Comparison of ENCODE assay signal across 8 cellular contexts in the genomic region with DNA sequence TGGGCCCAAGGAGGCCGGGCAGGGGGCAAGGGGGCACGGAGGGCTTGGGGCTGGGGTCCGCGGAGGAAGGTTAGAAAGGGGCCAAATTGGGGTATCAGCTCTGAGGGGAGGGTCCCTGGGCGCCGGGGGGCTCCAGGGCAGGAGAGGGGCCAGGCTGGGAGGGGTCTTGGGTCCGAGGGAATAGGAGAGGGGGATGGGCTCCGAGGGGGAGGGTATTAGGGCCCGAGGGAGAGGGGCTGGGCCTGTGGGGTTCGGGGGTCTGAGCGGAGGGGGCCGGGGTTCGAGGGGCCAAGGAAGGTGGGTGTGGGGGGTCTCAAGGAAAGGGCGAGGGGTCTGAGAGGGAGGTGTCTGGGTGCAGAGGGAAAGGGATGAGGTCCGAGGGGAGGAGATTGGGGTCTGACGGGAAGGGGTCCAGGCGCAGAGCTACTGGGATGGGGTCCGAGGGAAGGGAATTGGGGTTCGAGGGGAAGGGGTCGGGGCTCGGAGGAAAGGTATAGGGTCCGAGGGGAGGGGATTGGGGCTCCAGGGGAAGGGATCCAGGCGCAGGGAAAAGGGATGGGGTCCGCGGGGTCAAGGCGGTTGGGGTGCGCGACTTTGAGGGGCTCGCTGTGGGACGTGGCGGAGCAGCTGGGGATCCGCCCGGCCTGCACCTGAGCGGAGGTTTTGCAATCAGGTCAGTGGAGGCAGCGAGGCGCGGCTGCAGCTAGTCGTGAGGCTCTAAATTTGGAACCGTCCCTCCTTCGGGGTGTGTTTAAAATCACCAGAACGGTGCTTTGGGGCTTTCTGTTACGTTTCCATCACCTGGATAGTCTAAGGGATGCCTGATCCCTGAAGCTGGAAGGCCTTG. TPM values are rescaled to one million over a fixed set of nuclear protein-coding genes. Genes with fewer than 3 reads are reported as not detected.
DNase-seq lines count a peak whose midpoint lies in the region; ATAC-seq and TF ChIP-seq lines count a peak whose summit lies in the region.

No MANE protein-coding gene starts in this region.

- peak overlapping the region in 2 of 4 donors; percentile 45 to 57 for H3K4me3 Mint-ChIP-seq in IgD-negative memory B cell
- peak overlapping the region; percentile 80 for H3K4me3 Mint-ChIP-seq in central memory CD8-positive, alpha-beta T cell

- peaks cover 18% of the 10 kb centered on the region for H3K4me1 ChIP-seq in mesodermal cell (ENCODE audit: control insufficient read depth, insufficient read depth, low read length, poor library complexity, severe bottlenecking)
- peaks cover 45% of the 10 kb centered on the region for H3K4me1 ChIP-seq in vagina

- H3K9me3 ChIP-seq in mesodermal cell (ENCODE audit: control insufficient read depth, low read length), result no peaks in the 10 kb centered on the region
- H3K9me3 ChIP-seq in vagina, result no peaks in the 10 kb centered on the region

- H3K27ac ChIP-seq in mesodermal cell (ENCODE audit: low read depth, low read length, severe bottlenecking) (peak overlapping the region; percentile 87), vagina (peak overlapping the region; percentile 95)

- no peak for TF ChIP-seq CTCF in AG10803 (conservative IDR thresholded peaks at IDR 0.05; ENCODE audit: low read length)
- TF ChIP-seq CTCF in vagina (IDR thresholded peaks at IDR 0.05), result no peak

- H3K4me3 ChIP-seq in AG10803 (ENCODE audit: low read length) (peak overlapping the region; percentile 83), mesodermal cell (ENCODE audit: extremely low read depth, insufficient read depth, low read length, poor library complexity, severe bottlenecking) (peak overlapping the region; percentile 93), vagina (peak overlapping the region; percentile 92 to 94)

- H3K4me1 Mint-ChIP-seq in IgD-negative memory B cell, result peaks cover 10 to 12% (median 10%) of the 10 kb centered on the region in 3 donors
- peaks cover 13% of the 10 kb centered on the region for H3K4me1 Mint-ChIP-seq in central memory CD8-positive, alpha-beta T cell

- peak overlapping the region in 2 of 3 donors; percentile 10 to 62 for H3K27ac Mint-ChIP-seq in IgD-negative memory B cell
- H3K27ac Mint-ChIP-seq in central memory CD8-positive, alpha-beta T cell (ENCODE audit: low read depth), result no peak overlapping the region

- H3K9me3 Mint-ChIP-seq in IgD-negative memory B cell, result peaks cover 0 to 7% (median 0%) of the 10 kb centered on the region in 3 donors
- H3K9me3 Mint-ChIP-seq in central memory CD8-positive, alpha-beta T cell, result no peaks in the 10 kb centered on the region

- DNase-seq in AG10803 (ENCODE audit: low read depth), result no peak
- no peak for DNase-seq in central memory CD8-positive, alpha-beta T cell (ENCODE audit: low spot score in 2 of 2)
- no peak for DNase-seq in vagina (ENCODE audit: extremely low spot score in 2 of 2)
- no peak for DNase-seq in NCI-H69 (lab: John Stamatoyannopoulos, UW)
- no peak for DNase-seq in hypothalamus (lab: John Stamatoyannopoulos, UW)
- DNase-seq in NCI-H2081 (lab: John Stamatoyannopoulos, UW), result no peak

- H3K36me3 ChIP-seq in mesodermal cell (ENCODE audit: control insufficient read depth, insufficient read depth, low read length) (peaks cover 51% of the 10 kb centered on the region), vagina (no peaks in the 10 kb centered on the region)

- intact Hi-C loops in vagina (cut with DNase I), result loop anchor here (5.0 kb wide), 1 partner anchor 287 kb away; no protein-coding TSS in a partner anchor

- peaks cover 1% of the 10 kb centered on the region for H3K36me3 Mint-ChIP-seq in IgD-negative memory B cell
- peaks cover 8% of the 10 kb centered on the region for H3K36me3 Mint-ChIP-seq in central memory CD8-positive, alpha-beta T cell (ENCODE audit: insufficient read depth)

- ATAC-seq in central memory CD8-positive, alpha-beta T cell (replicated peaks; ENCODE audit: extremely low read depth, poor library complexity, severe bottlenecking), result no peak

- H3K27me3 ChIP-seq in vagina, result no peaks in the 10 kb centered on the region

- WGBS in mesodermal cell (ENCODE audit: insufficient coverage in 2 of 2), 2 experiments, result 2 to 3% methylated on average over 35 to 36 of the region's 42 CpGs

- H3K27me3 Mint-ChIP-seq in IgD-negative memory B cell, result peaks cover 24% of the 10 kb centered on the region
- peaks cover 34% of the 10 kb centered on the region for H3K27me3 Mint-ChIP-seq in central memory CD8-positive, alpha-beta T cell

- no peak for TF ChIP-seq POLR2A in vagina (IDR thresholded peaks at IDR 0.05)

RNA-seq across cellular contexts. Expression of a gene that starts 0.7 kb away (rescaled TPM):
- 0.74 TPM for polyA plus RNA-seq in IgD-negative memory B cell
- polyA plus RNA-seq in mesodermal cell (2013, experiment 1 of 2), result 228 TPM
- polyA plus RNA-seq in mesodermal cell (2013, experiment 2 of 2), result 186 TPM
- total RNA-seq in vagina, result 227 TPM
